27 cellular contexts compared by ENCODE assay signal in the genomic region with DNA sequence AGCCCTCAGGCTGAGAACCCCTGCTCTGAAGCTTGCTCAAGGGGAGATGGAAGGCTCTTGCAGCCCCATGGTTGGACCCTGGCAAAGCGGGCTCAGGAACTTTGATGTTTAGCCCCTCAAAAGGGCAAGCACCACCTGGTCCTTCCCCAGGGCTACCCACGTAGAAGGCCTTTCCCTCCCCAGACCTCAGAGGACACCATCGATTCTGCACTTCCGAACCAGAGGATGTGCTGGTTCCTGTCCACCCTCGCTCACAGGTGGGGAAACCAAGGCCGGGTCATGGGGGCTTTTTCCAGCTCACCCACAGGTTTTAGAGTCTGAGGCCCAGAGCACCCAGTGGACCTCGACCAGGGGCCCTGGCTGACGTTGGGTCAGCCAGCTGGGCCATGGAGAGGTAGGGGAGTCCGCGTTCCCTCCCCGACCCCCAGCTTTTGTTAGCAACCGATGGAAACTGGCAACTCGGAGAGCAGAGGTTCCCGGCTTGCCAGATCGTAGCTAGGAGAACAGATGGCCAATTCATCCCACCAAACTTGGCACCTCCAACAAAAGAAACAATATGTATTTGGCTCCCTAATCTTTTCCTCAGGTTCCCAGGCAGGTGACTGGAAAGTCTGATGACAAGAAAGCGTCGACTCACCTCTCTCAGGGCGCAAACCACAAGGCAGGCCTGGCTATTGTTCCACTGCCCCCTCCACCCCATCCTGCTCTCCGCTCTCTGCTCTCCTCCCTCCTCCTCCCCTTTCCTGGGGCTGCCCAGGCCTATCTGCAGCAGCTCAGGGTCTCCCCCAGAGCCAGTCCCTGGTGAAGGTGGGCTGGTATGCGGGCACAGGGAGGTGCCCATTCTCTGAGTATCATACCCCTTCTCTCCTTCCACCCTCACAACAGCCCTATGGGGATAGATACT.
"Had no signal": no experiment of that assay in that cellular context is flagged by ENCODE, and none has a peak within 500 bp of the region (broad histone marks: within the 10 kb centered on the region; RNA-seq: fewer than 3 reads in every experiment).

No MANE protein-coding gene starts in this region.

- H3K9me3 Mint-ChIP-seq: natural killer cell; nephron progenitor cell; neural progenitor cell; stimulated activated naive B cell treated with anti-CD40 and anti-IgM and Interleukin-4, amounts not matched to agents 10 μg/mL and 1 μg/mL and 100 μg/mL, for 72 hours had no signal

- H2AFZ ChIP-seq: neural progenitor cell had no signal

- H3K36me3 ChIP-seq: heart left ventricle, left lung, lower lobe of right lung, neural progenitor cell, ovary, spleen, stomach, tibial artery, upper lobe of right lung had no signal

- H3K4me1 ChIP-seq: lower lobe of right lung, spleen, stomach, testis, tibial artery had no signal

- DNase-seq: heart left ventricle; kidney glomerular epithelial cell; left colon; left lung; lower lobe of right lung; mammary epithelial cell; mesenchymal stem cell; naive B cell; natural killer cell; nephron progenitor cell; ovary; retina; right cardiac atrium; small intestine; spleen; stimulated activated CD4-positive, alpha-beta T cell treated with anti-CD3 and anti-CD28 coated beads, Interleukin-1b, Interleukin-23, amount 100 ng/mL, for 48 hours; stimulated activated CD4-positive, alpha-beta T cell treated with anti-CD3 and anti-CD28 coated beads, Interleukin-4, amount 100 ng/mL, for 1 hour; stimulated activated naive B cell treated with anti-CD40 and anti-IgM and Interleukin-4, amounts not matched to agents 10 μg/mL and 1 μg/mL and 100 μg/mL, for 72 hours; stimulated activated naive CD8-positive, alpha-beta T cell treated with anti-CD3 and anti-CD28 coated beads, Interleukin-15, Interleukin-2, amounts not matched to agents 100 U/mL and 50 U/mL, for 24 hours; stomach; testis; tibial artery; trophoblast cell; upper lobe of right lung had no signal

- H3K36me3 Mint-ChIP-seq: mesothelial cell of epicardium; naive B cell; natural killer cell; neural progenitor cell; stimulated activated naive B cell treated with anti-CD40 and anti-IgM and Interleukin-4, amounts not matched to agents 10 μg/mL and 1 μg/mL and 100 μg/mL, for 72 hours had no signal

- H3K4me3 Mint-ChIP-seq: mesothelial cell of epicardium; naive B cell; natural killer cell; nephron progenitor cell; stimulated activated naive B cell treated with anti-CD40 and anti-IgM and Interleukin-4, amounts not matched to agents 10 μg/mL and 1 μg/mL and 100 μg/mL, for 72 hours had no signal

- H3K9me3 ChIP-seq: heart left ventricle, left lung, lower lobe of right lung, spleen, stomach, testis, tibial artery, upper lobe of right lung had no signal

- H3K4me3 ChIP-seq: heart left ventricle, left lung, lower lobe of right lung, neural progenitor cell, ovary, spleen, stomach, testis, tibial artery, upper lobe of right lung had no signal

- H3K27me3 ChIP-seq: ovary, testis, upper lobe of right lung had no signal

- H3K27ac ChIP-seq: heart left ventricle, left lung, lower lobe of right lung, neural progenitor cell, ovary, spleen, stomach, testis, tibial artery, upper lobe of right lung had no signal

- H3K27ac Mint-ChIP-seq: mesothelial cell of epicardium; naive B cell; natural killer cell; nephron progenitor cell; progenitor cell of endocrine pancreas; stimulated activated naive B cell treated with anti-CD40 and anti-IgM and Interleukin-4, amounts not matched to agents 10 μg/mL and 1 μg/mL and 100 μg/mL, for 72 hours had no signal

- H3K4me1 Mint-ChIP-seq: naive B cell; natural killer cell; stimulated activated naive B cell treated with anti-CD40 and anti-IgM and Interleukin-4, amounts not matched to agents 10 μg/mL and 1 μg/mL and 100 μg/mL, for 72 hours had no signal

- H3K9ac ChIP-seq: neural progenitor cell had no signal

- H3K4me2 ChIP-seq: neural progenitor cell had no signal
